ENCODE assay signal across 15 cellular contexts in genomic region chr3:190053919-190054672, GRCh38.
A peak's percentile ranks its signal among the peaks of the same experiment; 100 is the strongest.
DNase-seq lines count a peak whose midpoint lies in the region; ATAC-seq and TF ChIP-seq lines count a peak whose summit lies in the region.
"Had no signal": no experiment of that assay in that cellular context is flagged by ENCODE, and none has a peak within 500 bp of the region (broad histone marks: within the 10 kb centered on the region; RNA-seq: fewer than 3 reads in every experiment).

No MANE protein-coding gene starts in this region.

- peak; percentile 78 for DNase-seq in HFFc6
- DNase-seq in foreskin keratinocyte: peak; percentile 61 to 81
- no peak for DNase-seq in psoas muscle
- no peak for DNase-seq in stimulated activated CD4-positive, alpha-beta T cell treated with anti-CD3 and anti-CD28 coated beads, Interleukin-15, amount 100 ng/mL, for 24 hours
- DNase-seq in NCI-H2081 treated with DMSO at 0.1 percent for 48 hours (lab: John Stamatoyannopoulos, UW): no peak
- DNase-seq: activated CD4-positive, alpha-beta T cell treated with anti-CD3 and anti-CD28 coated beads for 36 hours; activated naive CD4-positive, alpha-beta T cell treated with Interleukin-2 at 50 U/mL for 16 hours; effector memory CD8-positive, alpha-beta T cell; NCI-H1930; nucleus accumbens; testis had no signal

- WGBS in psoas muscle, 3 donors: 34 to 45% (median 39%) methylated on average over 4 of the region's 4 CpGs

- H3K36me3 ChIP-seq in ACC112 (ENCODE audit: insufficient read depth, low read length) (no peaks in the 10 kb centered on the region), psoas muscle (ENCODE audit: insufficient read depth in 1 of 2, low read depth in 1 of 2) (no peaks in the 10 kb centered on the region)
- H3K36me3 ChIP-seq: BLaER1 had no signal

- H3K27me3 Mint-ChIP-seq in HFFc6 (ENCODE audit: insufficient read depth): no peaks in the 10 kb centered on the region

- H3K36me3 Mint-ChIP-seq in HFFc6 (ENCODE audit: low read depth): peaks cover 8% of the 10 kb centered on the region; the same call in 1 of the 2 replicates

- H3K4me1 ChIP-seq in ACC112 (ENCODE audit: control insufficient read depth, insufficient read depth, low read length, unreplicated experiment) (peaks cover 38% of the 10 kb centered on the region), foreskin keratinocyte (peaks cover 32% of the 10 kb centered on the region), psoas muscle (no peaks in the 10 kb centered on the region)
- H3K4me1 ChIP-seq: BLaER1 had no signal

- H3K27me3 ChIP-seq in ACC112 (ENCODE audit: insufficient read depth, low read length) (no peaks in the 10 kb centered on the region), foreskin keratinocyte (no peaks in the 10 kb centered on the region), psoas muscle (ENCODE audit: insufficient read depth in 3 of 3, low read length in 2 of 3) (no peaks in the 10 kb centered on the region)
- H3K27me3 ChIP-seq: BLaER1, testis had no signal

- intact Hi-C loops in psoas muscle (cut with DNase I): no loop called here

- H2AFZ ChIP-seq in ACC112 (ENCODE audit: low read length, unreplicated experiment): peak overlapping the region; percentile 81

- H3K4me3 Mint-ChIP-seq in HFFc6: peak overlapping the region; percentile 47
- H3K4me3 Mint-ChIP-seq: activated CD4-positive, alpha-beta T cell treated with anti-CD3 and anti-CD28 coated beads for 36 hours; effector memory CD8-positive, alpha-beta T cell had no signal

- H3K9me3 Mint-ChIP-seq in HFFc6: no peaks in the 10 kb centered on the region
- H3K9me3 Mint-ChIP-seq: effector memory CD8-positive, alpha-beta T cell had no signal

- peak; percentile 91 for ATAC-seq in foreskin keratinocyte
- ATAC-seq in psoas muscle: no peak
- ATAC-seq in HG03135 (IDR thresholded peaks at IDR 0.05; ENCODE audit: unreplicated experiment): no peak
- ATAC-seq: activated CD4-positive, alpha-beta T cell treated with anti-CD3 and anti-CD28 coated beads for 36 hours; effector memory CD8-positive, alpha-beta T cell had no signal

- H3K27ac Mint-ChIP-seq in HFFc6: peak overlapping the region; percentile 91
- H3K27ac Mint-ChIP-seq: activated CD4-positive, alpha-beta T cell treated with anti-CD3 and anti-CD28 coated beads for 36 hours; effector memory CD8-positive, alpha-beta T cell had no signal

- peak; percentile 71 for TF ChIP-seq CTCF in HFFc6 (IDR thresholded peaks at IDR 0.05)
- TF ChIP-seq CTCF in WI38 (IDR thresholded peaks at IDR 0.05; ENCODE audit: low read depth, low read length): peak; percentile 16; the same call in 1 of the 2 replicates
- peak; percentile 44 for TF ChIP-seq CTCF in foreskin keratinocyte (conservative IDR thresholded peaks at IDR 0.05)
- no peak for TF ChIP-seq CTCF in psoas muscle (IDR thresholded peaks at IDR 0.05)

- H3K4me3 ChIP-seq in ACC112 (ENCODE audit: low read depth, low read length) (peak overlapping the region; percentile 4; the same call in 1 of the 2 replicates), WI38 (ENCODE audit: low read depth, low read length) (no peak overlapping the region), psoas muscle (no peak overlapping the region)
- H3K4me3 ChIP-seq: BLaER1, testis had no signal

- peaks cover 55% of the 10 kb centered on the region for H3K4me1 Mint-ChIP-seq in HFFc6 (ENCODE audit: low read depth)
- H3K4me1 Mint-ChIP-seq: activated CD4-positive, alpha-beta T cell treated with anti-CD3 and anti-CD28 coated beads for 36 hours had no signal

- H3K79me2 ChIP-seq in ACC112 (ENCODE audit: control insufficient read depth, insufficient read depth, low read length, unreplicated experiment): peaks cover 5% of the 10 kb centered on the region

- H3K9me3 ChIP-seq in psoas muscle: no peaks in the 10 kb centered on the region
- H3K9me3 ChIP-seq: BLaER1, testis had no signal

- H3K27ac ChIP-seq in ACC112 (ENCODE audit: low read depth, low read length): peak overlapping the region; percentile 81
- peak overlapping the region; percentile 71 for H3K27ac ChIP-seq in foreskin keratinocyte
- no peak overlapping the region for H3K27ac ChIP-seq in psoas muscle
- H3K27ac ChIP-seq: BLaER1, testis had no signal

Comparison
In these comparisons a context has a peak if more than half of its experiments do, and no peak if none do; other contexts are left out.
1. DNase-seq: peak in HFFc6 (single experiment) and foreskin keratinocyte (2 of 2); none in psoas muscle (0 of 2), stimulated activated CD4-positive, alpha-beta T cell treated with anti-CD3 and anti-CD28 coated beads, Interleukin-15, amount 100 ng/mL, for 24 hours (single experiment) and NCI-H2081 treated with DMSO at 0.1 percent for 48 hours (single experiment).